Comparison of ENCODE assay signal across 15 cellular contexts in genomic region chr3:25354071-25354470, GRCh38.
DNase-seq lines count a peak whose midpoint lies in the region; ATAC-seq and TF ChIP-seq lines count a peak whose summit lies in the region.
"Had no signal": no experiment of that assay in that cellular context is flagged by ENCODE, and none has a peak within 500 bp of the region (broad histone marks: within the 10 kb centered on the region; RNA-seq: fewer than 3 reads in every experiment).

No MANE protein-coding gene starts in this region.

- H3K27me3 ChIP-seq in SJSA1 (replicated peaks) (no peaks in the 10 kb centered on the region), osteoblast (ENCODE audit: insufficient read depth, low read length) (no peaks in the 10 kb centered on the region)
- H3K27me3 ChIP-seq: BLaER1 treated with 17β-estradiol and CSF1 and Interleukin-3, amounts not matched to agents 10 nM and 100 nM had no signal

- TF ChIP-seq CTCF in AG09319 (IDR thresholded peaks at IDR 0.05; ENCODE audit: low read depth, low read length) (no peak), osteoblast (IDR thresholded peaks at IDR 0.05; ENCODE audit: extremely low read depth, low read depth, low read length) (no peak), mucosa of descending colon (IDR thresholded peaks at IDR 0.05) (no peak)

- no peaks in the 10 kb centered on the region for H3K9me3 ChIP-seq in SJSA1 (replicated peaks)
- H3K9me3 ChIP-seq in osteoblast (ENCODE audit: low read depth, low read length), result no peaks in the 10 kb centered on the region
- H3K9me3 ChIP-seq in mucosa of descending colon, result peaks cover 3% of the 10 kb centered on the region

- H3K4me1 ChIP-seq in SJSA1 (replicated peaks) (peaks cover 39% of the 10 kb centered on the region), osteoblast (ENCODE audit: insufficient read depth, low read length) (peaks cover 17% of the 10 kb centered on the region), mucosa of descending colon (ENCODE audit: low read depth) (no peaks in the 10 kb centered on the region)

- H4K20me1 ChIP-seq in osteoblast (ENCODE audit: insufficient read depth, low read length), result no peaks in the 10 kb centered on the region
- H4K20me1 ChIP-seq: BLaER1 treated with 17β-estradiol and CSF1 and Interleukin-3, amounts not matched to agents 10 nM and 100 nM had no signal

- intact Hi-C loops in mucosa of descending colon (cut with DNase I, micrococcal nuclease) (no loop called here), left cardiac atrium (cut with DNase I) (no loop called here)

- H3K36me3 ChIP-seq in SJSA1 (no peaks in the 10 kb centered on the region), osteoblast (ENCODE audit: insufficient read depth, low read length) (no peaks in the 10 kb centered on the region), mucosa of descending colon (ENCODE audit: low read depth) (no peaks in the 10 kb centered on the region)
- H3K36me3 ChIP-seq: BLaER1 treated with 17β-estradiol and CSF1 and Interleukin-3, amounts not matched to agents 10 nM and 100 nM had no signal

- H3K4me3 ChIP-seq in SJSA1, result no peak overlapping the region
- no peak overlapping the region for H3K4me3 ChIP-seq in osteoblast (ENCODE audit: insufficient read depth, low read length)
- no peak overlapping the region for H3K4me3 ChIP-seq in mucosa of descending colon
- H3K4me3 ChIP-seq: BLaER1 treated with 17β-estradiol and CSF1 and Interleukin-3, amounts not matched to agents 10 nM and 100 nM had no signal

- ATAC-seq in mucosa of descending colon (no peak), left cardiac atrium (no peak)

- H3K4me2 ChIP-seq in osteoblast (ENCODE audit: insufficient read depth, low read length), result peak overlapping the region; percentile 71
- H3K4me2 ChIP-seq: BLaER1 treated with 17β-estradiol and CSF1 and Interleukin-3, amounts not matched to agents 10 nM and 100 nM had no signal

- H3K27ac ChIP-seq in SJSA1, result peak overlapping the region; percentile 99
- H3K27ac ChIP-seq in osteoblast (ENCODE audit: low read depth, low read length), result peak overlapping the region; percentile 28
- H3K27ac ChIP-seq: BLaER1 treated with 17β-estradiol and CSF1 and Interleukin-3, amounts not matched to agents 10 nM and 100 nM had no signal

- DNase-seq in AG09319 (ENCODE audit: extremely low read depth, low read depth), result peak; percentile 4
- peak; percentile 51 to 84 for DNase-seq in SJSA1 (ENCODE audit: low read depth in 1 of 2, low spot score in 2 of 2)
- peak; percentile 79 for DNase-seq in dedifferentiated amniotic fluid mesenchymal stem cell (ENCODE audit: extremely low spot score)
- DNase-seq in osteoblast (ENCODE audit: insufficient read length, low spot score, missing footprints), result no peak
- DNase-seq in A172 (ENCODE audit: low spot score), result no peak
- DNase-seq in T-helper 9 cell, result no peak
- DNase-seq in mucosa of descending colon, result no peak
- DNase-seq in left cardiac atrium, result no peak
- DNase-seq: DMS 273 treated with DMSO at 0.1 percent for 48 hours, H9, NCI-H1436 treated with DMSO at 0.1 percent for 48 hours, NCI-H2081 treated with DMSO at 0.1 percent for 48 hours, NCI-H524, SIG-M5 had no signal

- peak overlapping the region; percentile 9 for H2AFZ ChIP-seq in osteoblast (ENCODE audit: low read length)

- no peaks in the 10 kb centered on the region for H3K79me2 ChIP-seq in osteoblast (ENCODE audit: insufficient read depth, low read length)

Comparison
In these comparisons a context has a peak if more than half of its experiments do, and no peak if none do; other contexts are left out.
1. DNase-seq: peak in AG09319 (single experiment), SJSA1 (2 of 2) and dedifferentiated amniotic fluid mesenchymal stem cell (single experiment); none in osteoblast (single experiment), A172 (single experiment), T-helper 9 cell (single experiment), mucosa of descending colon (0 of 3) and left cardiac atrium (single experiment).